Comparison of ENCODE assay signal across 23 cellular contexts in genomic region chr4:124135409-124135813, GRCh38.
DNase-seq lines count a peak whose midpoint lies in the region; ATAC-seq and TF ChIP-seq lines count a peak whose summit lies in the region.
"Had no signal": no experiment of that assay in that cellular context is flagged by ENCODE, and none has a peak within 500 bp of the region (broad histone marks: within the 10 kb centered on the region; RNA-seq: fewer than 3 reads in every experiment).

No MANE protein-coding gene starts in this region.

- no peak overlapping the region for H2AFZ ChIP-seq in SK-N-SH (ENCODE audit: low read depth)

- no peak for ATAC-seq in GM21576 (IDR thresholded peaks at IDR 0.05; ENCODE audit: unreplicated experiment)
- ATAC-seq in GM18868 (IDR thresholded peaks at IDR 0.05; ENCODE audit: unreplicated experiment): no peak
- ATAC-seq: activated T-cell treated with anti-CD3 and anti-CD28 coated beads, Interleukin-2, amount 50 U/mL, for 72 hours; left cardiac atrium; natural killer cell; pancreas had no signal

- no peak overlapping the region for H3K4me2 ChIP-seq in SK-N-SH

- no peak overlapping the region for H3K9ac ChIP-seq in SK-N-SH

- no peaks in the 10 kb centered on the region for H3F3A ChIP-seq in SK-N-SH (replicated peaks; ENCODE audit: insufficient read depth)

- 7% methylated on average over 1 of the region's 1 CpG for WGBS in SK-N-SH (ENCODE audit: low lambda C conversion rate)

- TF ChIP-seq RAD21 in SK-N-SH (IDR thresholded peaks at IDR 0.05; ENCODE audit: low read length): no peak

- no peaks in the 10 kb centered on the region for H3K9me2 ChIP-seq in SK-N-SH

- H3K27ac ChIP-seq in SK-N-SH (ENCODE audit: low read depth in 2 of 2, low read length in 1 of 2): peak overlapping the region in 1 of 2 experiments; percentile 7; a peak in 1 of 4 replicates
- H3K27ac ChIP-seq: ascending aorta, coronary artery, pancreas, tibial artery had no signal

- H3K4me3 ChIP-seq in SK-N-SH (ENCODE audit: low read depth in 2 of 2, low read length in 1 of 2) (no peak overlapping the region), fibroblast of mammary gland (ENCODE audit: control insufficient read depth, low read depth, low read length) (no peak overlapping the region)
- H3K4me3 ChIP-seq: ascending aorta, coronary artery, HAP-1, pancreas, tibial artery had no signal

- H3K4me1 ChIP-seq in SK-N-SH (ENCODE audit: control insufficient read depth in 1 of 2, insufficient read depth in 2 of 2, low read depth in 1 of 2, low read length in 1 of 2): peaks cover 0 to 5% of the 10 kb centered on the region in 2 experiments; a peak in 2 of 4 replicates
- H3K4me1 ChIP-seq: HAP-1, pancreas had no signal

- CTCF ChIA-PET in SK-N-SH (lab: Yijun Ruan, JAX): no interaction called here

- TF ChIP-seq EP300 in SK-N-SH (IDR thresholded peaks at IDR 0.05; ENCODE audit: borderline replicate concordance in 1 of 2, low read depth in 1 of 2, low read length in 1 of 2): peak; percentile 67 to 89

- H3K9me3 ChIP-seq in SK-N-SH: no peaks in the 10 kb centered on the region
- H3K9me3 ChIP-seq: ascending aorta, HAP-1, pancreas had no signal

- no peaks in the 10 kb centered on the region for H4K20me1 ChIP-seq in SK-N-SH (ENCODE audit: insufficient read depth)

- POLR2A ChIA-PET in SK-N-SH (lab: Yijun Ruan, JAX): no interaction called here

- no peaks in the 10 kb centered on the region for H3K36me3 ChIP-seq in SK-N-SH (replicated peaks in 1 of 2; ENCODE audit: control insufficient read depth in 1 of 2, insufficient read depth in 2 of 2, low read length in 1 of 2)
- H3K36me3 ChIP-seq: ascending aorta, HAP-1, pancreas, tibial artery had no signal

- TF ChIP-seq CTCF in SK-N-SH (IDR thresholded peaks at IDR 0.05): no peak
- TF ChIP-seq CTCF in fibroblast of mammary gland (conservative IDR thresholded peaks at IDR 0.05; ENCODE audit: control insufficient read depth, insufficient read depth, low read depth, low read length): no peak

- no peaks in the 10 kb centered on the region for H3K79me2 ChIP-seq in SK-N-SH (ENCODE audit: insufficient read depth)

- DNase-seq in ELR (ENCODE audit: low read depth): peak; percentile 34
- no peak for DNase-seq in SK-N-SH
- peak; percentile 75 for DNase-seq in fibroblast of mammary gland (ENCODE audit: low read depth)
- peak; percentile 68 for DNase-seq in renal cortical epithelial cell (ENCODE audit: low read depth)
- DNase-seq in NCI-H748 treated with DMSO at 0.1 percent for 48 hours (lab: John Stamatoyannopoulos, UW): no peak
- no peak for DNase-seq in NCI-H526 treated with DMSO at 0.1 percent for 48 hours (lab: John Stamatoyannopoulos, UW)
- DNase-seq: activated CD4-positive, CD25-positive, alpha-beta regulatory T cell treated with anti-CD3 and anti-CD28 coated beads, Interleukin-2, amount 50 U/mL, for 72 hours; activated naive CD4-positive, alpha-beta T cell treated with anti-CD3 and anti-CD28 coated beads, Interleukin-2, amount 10 ng/mL, durations not matched to agents 7 days and 5 days; activated T-cell treated with anti-CD3 and anti-CD28 coated beads, Interleukin-2, amount 50 U/mL, for 72 hours; Kasumi-1; left cardiac atrium; natural killer cell; NCI-H1105 treated with DMSO at 0.1 percent for 48 hours; NCI-H524; pancreas; stimulated activated CD4-positive, alpha-beta T cell treated with anti-CD3 and anti-CD28 coated beads, Interleukin-1b, Interleukin-23, amount 100 ng/mL, for 48 hours; stimulated activated naive CD4-positive, alpha-beta T cell treated with Interleukin-2 at 50 U/mL for 16 hours; tibial artery had no signal

- H3K27me3 ChIP-seq in SK-N-SH (ENCODE audit: insufficient read depth): no peaks in the 10 kb centered on the region
- H3K27me3 ChIP-seq: ascending aorta, pancreas, tibial artery had no signal

TF ChIP-seq in SK-N-SH, 30 proteins besides CTCF, POLR2A, EP300 and RAD21 (continues in another document):
- peak; percentile 89 for TF ChIP-seq NFIC (IDR thresholded peaks at IDR 0.05; ENCODE audit: borderline replicate concordance)
- no peak for TF ChIP-seq EZH2phosphoT487 (IDR thresholded peaks at IDR 0.05; ENCODE audit: borderline replicate concordance, low read depth)
- peak; percentile 77 for TF ChIP-seq JUND (IDR thresholded peaks at IDR 0.05)
- TF ChIP-seq TCF12 (IDR thresholded peaks at IDR 0.05): peak; percentile 91
- no peak for TF ChIP-seq USF1 (IDR thresholded peaks at IDR 0.05; ENCODE audit: borderline replicate concordance, low read depth)
- TF ChIP-seq ZBTB33 (IDR thresholded peaks at IDR 0.05; ENCODE audit: borderline replicate concordance, low read depth): peak; percentile 67; the same call in 1 of the 2 replicates
- TF ChIP-seq GABPA (IDR thresholded peaks at IDR 0.05; ENCODE audit: low read depth): no peak
- no peak for TF ChIP-seq REST (IDR thresholded peaks at IDR 0.05; ENCODE audit: low read depth, low read length)
- TF ChIP-seq FOXM1 (IDR thresholded peaks at IDR 0.05; ENCODE audit: low read depth): peak; percentile 90; the same call in 1 of the 2 replicates
- TF ChIP-seq GATA2 (CRISPR knock-in tag; IDR thresholded peaks at IDR 0.05): no peak
- TF ChIP-seq PBX3 (IDR thresholded peaks at IDR 0.05): peak; percentile 91
- TF ChIP-seq SIN3A (IDR thresholded peaks at IDR 0.05; ENCODE audit: borderline replicate concordance, low read depth, low read length): no peak
- TF ChIP-seq FOXJ3 (CRISPR knock-in tag; IDR thresholded peaks at IDR 0.05): no peak
- TF ChIP-seq RXRA (IDR thresholded peaks at IDR 0.05; ENCODE audit: borderline replicate concordance, low read depth): peak; percentile 48
- TF ChIP-seq CHD2 (IDR thresholded peaks at IDR 0.05; ENCODE audit: low read length, partially characterized antibody): no peak
- no peak for TF ChIP-seq NRF1 (IDR thresholded peaks at IDR 0.05; ENCODE audit: low read depth, low read length)
- no peak; the same call in 1 of the 2 replicates for TF ChIP-seq MEF2A (IDR thresholded peaks at IDR 0.05; ENCODE audit: borderline replicate concordance, low read depth)
- peak; percentile 91 for TF ChIP-seq TEAD4 (IDR thresholded peaks at IDR 0.05; ENCODE audit: borderline replicate concordance, insufficient read depth)
- TF ChIP-seq ELF1 (IDR thresholded peaks at IDR 0.05): no peak
- TF ChIP-seq YY1 (IDR thresholded peaks at IDR 0.05; ENCODE audit: low read depth): no peak
- no peak for TF ChIP-seq RCOR1 (IDR thresholded peaks at IDR 0.05; ENCODE audit: low read length)

Comparison
In these comparisons a context has a peak if more than half of its experiments do, and no peak if none do; other contexts are left out.
1. DNase-seq: peak in ELR (single experiment), fibroblast of mammary gland (single experiment) and renal cortical epithelial cell (single experiment); none in SK-N-SH (single experiment), NCI-H748 treated with DMSO at 0.1 percent for 48 hours (single experiment) and NCI-H526 treated with DMSO at 0.1 percent for 48 hours (single experiment).